ENCODE assay signal across 14 cellular contexts in the genomic region with DNA sequence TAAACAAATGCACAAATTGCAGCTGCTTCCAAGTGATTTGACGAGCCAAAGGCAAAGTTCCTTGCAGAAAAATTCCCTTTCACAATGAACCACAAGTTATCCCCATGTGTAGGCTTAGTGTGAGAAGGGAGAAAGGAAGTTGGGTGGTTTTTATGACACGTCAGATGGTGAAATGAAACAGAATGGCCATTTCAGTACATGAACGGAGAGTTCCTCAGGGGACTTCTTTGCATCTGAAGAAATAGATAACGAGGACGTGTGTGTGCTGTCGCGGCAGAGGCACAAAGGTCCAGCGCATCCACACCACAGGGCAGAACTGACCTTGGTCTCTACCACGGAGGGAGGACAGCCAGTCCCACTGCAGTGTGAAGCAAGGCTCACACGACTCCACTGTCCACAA.
DNase-seq lines count a peak whose midpoint lies in the region; ATAC-seq, FAIRE-seq and TF ChIP-seq lines count a peak whose summit lies in the region.
"Had no signal": no experiment of that assay in that cellular context is flagged by ENCODE, and none has a peak within 500 bp of the region (broad histone marks: within the 10 kb centered on the region; RNA-seq: fewer than 3 reads in every experiment).

No MANE protein-coding gene starts in this region.

- FAIRE-seq in GM12891 (lab: Jason Lieb, UNC) = no peak
- FAIRE-seq: bronchial epithelial cell, frontal cortex had no signal

- peak; percentile 50 for ATAC-seq in HG02642 (IDR thresholded peaks at IDR 0.05; ENCODE audit: poor library complexity, unreplicated experiment)
- ATAC-seq in HG03520 (IDR thresholded peaks at IDR 0.05; ENCODE audit: unreplicated experiment) = peak; percentile 46
- ATAC-seq in GM19324 (IDR thresholded peaks at IDR 0.05; ENCODE audit: low FRiP score, unreplicated experiment) = no peak

- DNase-seq in GM12891 (ENCODE audit: insufficient read length, low spot score) = no peak
- DNase-seq in T-helper 1 cell = no peak
- DNase-seq in EL = no peak
- DNase-seq in germinal center (ENCODE audit: low spot score) = no peak
- DNase-seq: COR-L47, islet precursor cell, MG63, testis had no signal

- no peak for TF ChIP-seq POLR2A in GM12891 (IDR thresholded peaks at IDR 0.05; ENCODE audit: low read depth, low read length)
- peak; percentile 38 for TF ChIP-seq POLR2A in GM19193 (IDR thresholded peaks at IDR 0.05; ENCODE audit: extremely low read depth, insufficient read depth, insufficient read length)

TF ChIP-seq in GM12891, 5 proteins besides CTCF, POLR2A, EP300 and RAD21:
- TF ChIP-seq SPI1 (IDR thresholded peaks at IDR 0.05; ENCODE audit: low read depth, low read length) (peak; percentile 38; the same call in 1 of the 2 replicates), TAF1 (IDR thresholded peaks at IDR 0.05; ENCODE audit: low read depth, low read length) (no peak)
